In the genomic region with DNA sequence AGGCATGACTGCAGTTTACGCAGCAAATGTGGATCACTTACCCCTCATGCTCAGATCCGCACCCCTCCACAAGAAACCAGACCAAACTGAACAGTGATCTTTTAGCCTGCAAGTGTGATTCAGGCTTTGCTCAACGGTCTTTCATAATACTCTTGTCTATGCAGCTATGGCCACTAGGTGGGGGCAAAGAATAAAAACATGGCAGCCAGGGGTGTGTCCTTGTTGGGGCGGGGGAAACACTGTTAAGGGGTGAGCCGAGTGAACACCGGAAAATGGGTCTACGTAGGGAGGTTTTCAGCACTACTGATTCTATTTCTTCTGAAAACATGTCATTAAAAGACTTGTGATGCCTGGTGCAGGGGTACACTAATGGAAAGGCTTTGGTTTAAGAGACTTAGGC, we compare ENCODE assay signal across 8 cellular contexts. TPM values are rescaled to one million over a fixed set of nuclear protein-coding genes. Genes with fewer than 3 reads are reported as not detected.
DNase-seq lines count a peak whose midpoint lies in the region; TF ChIP-seq lines count a peak whose summit lies in the region.

No MANE protein-coding gene starts in this region.

- no peaks in the 10 kb centered on the region for H4K20me1 ChIP-seq in MM.1S (ENCODE audit: insufficient read depth, low read length)

- H3K27ac Mint-ChIP-seq in HFFc6, result no peak overlapping the region

- no peaks in the 10 kb centered on the region for H3K9me3 Mint-ChIP-seq in HFFc6

- H3K9ac ChIP-seq in MM.1S (ENCODE audit: low read length), result no peak overlapping the region

- TF ChIP-seq CTCF in HFFc6 (IDR thresholded peaks at IDR 0.05), result peak; percentile 78
- peak; percentile 77 for TF ChIP-seq CTCF in MM.1S (IDR thresholded peaks at IDR 0.05; ENCODE audit: low read length)

- H3K4me3 ChIP-seq in MM.1S (ENCODE audit: low read length), result no peak overlapping the region

- H2AFZ ChIP-seq in MM.1S (ENCODE audit: low read length), result peak overlapping the region; percentile 64

- no peak overlapping the region for H3K27ac ChIP-seq in MM.1S (ENCODE audit: low read length)

- no peaks in the 10 kb centered on the region for H3F3A ChIP-seq in MM.1S (ENCODE audit: insufficient read depth, low read length)

- no peaks in the 10 kb centered on the region for H3K79me2 ChIP-seq in MM.1S (ENCODE audit: low read length)

- no peaks in the 10 kb centered on the region for H3K9me3 ChIP-seq in MM.1S (replicated peaks; ENCODE audit: insufficient read depth, low read length)

- H3K36me3 Mint-ChIP-seq in HFFc6 (ENCODE audit: low read depth), result no peaks in the 10 kb centered on the region

- H3K27me3 ChIP-seq in MM.1S (replicated peaks; ENCODE audit: insufficient read depth, low read length), result no peaks in the 10 kb centered on the region

- no peaks in the 10 kb centered on the region for H3K4me1 ChIP-seq in MM.1S (ENCODE audit: low read length)

- H3K9me2 ChIP-seq in MM.1S (replicated peaks; ENCODE audit: insufficient read depth, low read length), result no peaks in the 10 kb centered on the region

- H3K4me2 ChIP-seq in MM.1S (ENCODE audit: low read depth, low read length), result peak overlapping the region; percentile 42; the same call in 1 of the 2 replicates

- DNase-seq in activated gamma-delta T cell treated with Interleukin-2 at 50 U/mL for 16 hours (peak; percentile 36), activated gamma-delta T cell (lab: John Stamatoyannopoulos, UW) (no peak), HFFc6 (peak; percentile 73), MM.1S (peak; percentile 70), SHP77 treated with DMSO at 0.1 percent for 48 hours (lab: John Stamatoyannopoulos, UW) (peak; percentile 54), amniotic epithelial cell (ENCODE audit: low read depth) (peak; percentile 56), hypothalamus (lab: John Stamatoyannopoulos, UW) (peak in 41 of 51 donors; percentile 0 to 81 (median 32))
- DNase-seq in stimulated activated CD4-positive, alpha-beta T cell treated with anti-CD3 and anti-CD28 coated beads, Interleukin-12 subunit alpha, Interleukin-12 subunit beta, amount 100 ng/mL, for 48 hours (ENCODE audit: low read depth in 2 of 3, low spot score in 1 of 3), result peak in 2 of 3 donors; percentile 32 to 45

- H3K36me3 ChIP-seq in MM.1S (replicated peaks; ENCODE audit: insufficient read depth, low read length), result no peaks in the 10 kb centered on the region

- peaks cover 2% of the 10 kb centered on the region; the same call in 1 of the 2 replicates for H3K27me3 Mint-ChIP-seq in HFFc6 (ENCODE audit: insufficient read depth)

- peak overlapping the region; percentile 25; the same call in 1 of the 2 replicates for H3K4me3 Mint-ChIP-seq in HFFc6

- H3K4me1 Mint-ChIP-seq in HFFc6 (ENCODE audit: low read depth), result peaks cover 12% of the 10 kb centered on the region

RNA-seq across cellular contexts. Expression of gene GPR151, which starts 49.8 kb away (rescaled TPM):
- not detected for total RNA-seq in HFFc6 (2021; fragmentation: NEBNext Ultra II Directional; extraction: Animal tissue kit (Norgen Biotek cat#: 25700))
